Comparison of ENCODE assay signal across 22 cellular contexts in genomic region chr1:85587846-85588245, GRCh38. TPM values are rescaled to one million over a fixed set of nuclear protein-coding genes. Genes with fewer than 3 reads are reported as not detected.
DNase-seq lines count a peak whose midpoint lies in the region; ATAC-seq and TF ChIP-seq lines count a peak whose summit lies in the region.
"Had no signal": no experiment of that assay in that cellular context is flagged by ENCODE, and none has a peak within 500 bp of the region (broad histone marks: within the 10 kb centered on the region; RNA-seq: fewer than 3 reads in every experiment).

No MANE protein-coding gene starts in this region.

- H3K9me3 ChIP-seq in right cardiac atrium (ENCODE audit: control insufficient read depth, low read length), result peaks cover 2% of the 10 kb centered on the region
- no peaks in the 10 kb centered on the region for H3K9me3 ChIP-seq in endodermal cell (ENCODE audit: control insufficient read depth, low read length)
- H3K9me3 ChIP-seq in aorta (ENCODE audit: control insufficient read depth, low read length), result no peaks in the 10 kb centered on the region

- 46% methylated on average over 3 of the region's 3 CpGs for WGBS in right cardiac atrium
- 57 to 79% methylated on average over 1 to 3 of the region's 3 CpGs for WGBS in endodermal cell (ENCODE audit: insufficient coverage in 1 of 2, insufficient read length in 1 of 2), 2 experiments
- WGBS in aorta, 2 donors, result 31 to 32% methylated on average over 3 of the region's 3 CpGs

- H3K36me3 ChIP-seq in endodermal cell (ENCODE audit: control insufficient read depth, insufficient read depth, low read length) (peaks cover 2% of the 10 kb centered on the region), aorta (ENCODE audit: control insufficient read depth in 1 of 2, insufficient read depth in 2 of 2, low read length in 1 of 2) (peaks cover 0 to 2% of the 10 kb centered on the region in 2 donors)

- H3K4me1 Mint-ChIP-seq in HFFc6 (ENCODE audit: low read depth) (peaks cover 46% of the 10 kb centered on the region), endodermal cell (peaks cover 24% of the 10 kb centered on the region)

- H3K4me3 ChIP-seq in right cardiac atrium (ENCODE audit: low read length) (no peak overlapping the region), endodermal cell (ENCODE audit: low read length) (no peak overlapping the region), aorta (ENCODE audit: low read length in 2 of 2) (no peak overlapping the region)

- H3K36me3 Mint-ChIP-seq in HFFc6 (ENCODE audit: low read depth), result peaks cover 45% of the 10 kb centered on the region
- H3K36me3 Mint-ChIP-seq in endodermal cell (ENCODE audit: low read depth), result peaks cover 6% of the 10 kb centered on the region

- intact Hi-C loops in left ventricle myocardium superior (cut with micrococcal nuclease) (no loop called here), right cardiac atrium (cut with DNase I) (loop anchor here in 3 of 4 donors (10.0 kb wide), 3 partner anchors 107 to 283 kb away; partner anchors contain the start of gene ZNHIT6 (in 1 of the 3)), aorta (cut with DNase I) (loop anchor here in 1 of 2 donors (5.0 kb wide), 1 partner anchor 104 kb away; no protein-coding TSS in a partner anchor)

- H3K9ac ChIP-seq in endodermal cell (ENCODE audit: extremely low read depth, low read length, poor library complexity, severe bottlenecking), result no peak overlapping the region

- H3K9me3 Mint-ChIP-seq in HFFc6 (peaks cover 59% of the 10 kb centered on the region), endodermal cell (peaks cover 12% of the 10 kb centered on the region)
- H3K9me3 Mint-ChIP-seq: T-helper 1 cell treated with Interleukin-12 subunit alpha and Interleukin-12 subunit beta and Interleukin-4 antibody, amounts not matched to agents 30 μg/mL and 1 μg/mL, for 36 hours had no signal

- H3K4me3 Mint-ChIP-seq in HFFc6 (peak overlapping the region; percentile 40), endodermal cell (no peak overlapping the region)
- H3K4me3 Mint-ChIP-seq: T-helper 1 cell treated with Interleukin-12 subunit alpha and Interleukin-12 subunit beta and Interleukin-4 antibody, amounts not matched to agents 30 μg/mL and 1 μg/mL, for 36 hours had no signal

- peaks cover 41% of the 10 kb centered on the region for H3K27me3 Mint-ChIP-seq in HFFc6 (ENCODE audit: insufficient read depth)
- peaks cover 6% of the 10 kb centered on the region for H3K27me3 Mint-ChIP-seq in endodermal cell (ENCODE audit: insufficient read depth)

- H3K27ac ChIP-seq in right cardiac atrium (ENCODE audit: low read length) (no peak overlapping the region), endodermal cell (ENCODE audit: low read depth, low read length) (no peak overlapping the region), aorta (ENCODE audit: low read depth in 1 of 2, low read length in 2 of 2) (no peak overlapping the region)
- H3K27ac ChIP-seq: C4-2B had no signal

- H3K27me3 ChIP-seq in right cardiac atrium (ENCODE audit: control insufficient read depth, insufficient read depth) (no peaks in the 10 kb centered on the region), endodermal cell (ENCODE audit: control insufficient read depth, insufficient read depth, low read length, poor library complexity, severe bottlenecking) (no peaks in the 10 kb centered on the region), aorta (ENCODE audit: control insufficient read depth in 1 of 2, insufficient read depth in 2 of 2, low read length in 1 of 2) (no peaks in the 10 kb centered on the region)

- DNase-seq in left ventricle myocardium superior (peak; percentile 36), right cardiac atrium (no peak), HFFc6 (no peak), endodermal cell (peak; percentile 66), aorta (no peak)
- no peak for DNase-seq in stimulated activated CD8-positive, alpha-beta memory T cell treated with anti-CD3 and anti-CD28 coated beads, Interleukin-4, amount 100 ng/mL, for 48 hours
- DNase-seq: ACHN, AML-193, DMS153, H7, Kasumi-1, MM.1S, NCI-H1092, NCI-H1436 treated with DMSO at 0.1 percent for 48 hours, NCI-H2029, NCI-H69, OCI-M1, SIG-M5 had no signal

- ATAC-seq in left ventricle myocardium superior (peak; percentile 51), right cardiac atrium (no peak), aorta (ENCODE audit: low FRiP score) (peak; percentile 20), GM19035 (IDR thresholded peaks at IDR 0.05; ENCODE audit: unreplicated experiment) (no peak), HG03565 (IDR thresholded peaks at IDR 0.05; ENCODE audit: unreplicated experiment) (no peak)

- H3K4me1 ChIP-seq in right cardiac atrium (ENCODE audit: control insufficient read depth, insufficient read depth, low read length) (peaks cover 2% of the 10 kb centered on the region), endodermal cell (ENCODE audit: control insufficient read depth, insufficient read depth, low read length) (peaks cover 10% of the 10 kb centered on the region), aorta (ENCODE audit: control insufficient read depth in 1 of 2, insufficient read depth in 2 of 2, low read length in 2 of 2) (no peaks in the 10 kb centered on the region)

- TF ChIP-seq CTCF in HFFc6 (IDR thresholded peaks at IDR 0.05), result no peak
- TF ChIP-seq CTCF in endodermal cell (conservative IDR thresholded peaks at IDR 0.05), result no peak

- H3K27ac Mint-ChIP-seq in HFFc6, result peak overlapping the region; percentile 18; the same call in 1 of the 2 replicates
- no peak overlapping the region for H3K27ac Mint-ChIP-seq in endodermal cell
- H3K27ac Mint-ChIP-seq: T-helper 1 cell treated with Interleukin-12 subunit alpha and Interleukin-12 subunit beta and Interleukin-4 antibody, amounts not matched to agents 30 μg/mL and 1 μg/mL, for 36 hours had no signal

RNA-seq across cellular contexts. Expression of gene CCN1, which starts 7.3 kb away (rescaled TPM):
- total RNA-seq in left ventricle myocardium superior, result 32.6 TPM
- 100 to 1,000 TPM in 1 of 4 donors, 10 to 100 TPM in 3; 23.8 to 112 (median 36.2) TPM for total RNA-seq in right cardiac atrium
- polyA plus RNA-seq in right cardiac atrium, result 275 TPM
- total RNA-seq in HFFc6 (2021; fragmentation: NEBNext Ultra II Directional; extraction: Animal tissue kit (Norgen Biotek cat#: 25700)), result 1,000 to 10,000 TPM in 3 of 6 experiments, 100 to 1,000 TPM in 3; 877 to 1,071 (median 1,004) TPM
- 10 to 100 TPM; 49.5 to 53.1 TPM for total RNA-seq in endodermal cell
- polyA plus RNA-seq in endodermal cell (2013, experiment 1 of 2), result 40.4 TPM
- 51.5 TPM for polyA plus RNA-seq in endodermal cell (2013, experiment 2 of 2)
- 1,000 to 10,000 TPM in 1 of 2 donors, 100 to 1,000 TPM in 1; 354 to 2,327 TPM for total RNA-seq in aorta
- 100 to 1,000 TPM in 1 of 2 donors, 10 to 100 TPM in 1; 56.5 to 949 TPM for polyA plus RNA-seq in aorta

Comparison
In these comparisons a context has a peak if more than half of its experiments do, and no peak if none do; other contexts are left out.
1. ATAC-seq: peak in left ventricle myocardium superior (single experiment) and aorta (single experiment); none in right cardiac atrium (0 of 2), GM19035 (single experiment) and HG03565 (single experiment).
2. DNase-seq: peak in left ventricle myocardium superior (single experiment) and endodermal cell (single experiment); none in right cardiac atrium (0 of 3), HFFc6 (single experiment), aorta (0 of 2) and stimulated activated CD8-positive, alpha-beta memory T cell treated with anti-CD3 and anti-CD28 coated beads, Interleukin-4, amount 100 ng/mL, for 48 hours (single experiment).